15 cellular contexts compared by ENCODE assay signal in genomic region chr5:39137391-39138181, GRCh38.
DNase-seq lines count a peak whose midpoint lies in the region; ATAC-seq and TF ChIP-seq lines count a peak whose summit lies in the region.
"Had no signal": no experiment of that assay in that cellular context is flagged by ENCODE, and none has a peak within 500 bp of the region (broad histone marks: within the 10 kb centered on the region; RNA-seq: fewer than 3 reads in every experiment).

No MANE protein-coding gene starts in this region.

- H3K27ac Mint-ChIP-seq in effector memory CD8-positive, alpha-beta T cell = peak overlapping the region; percentile 10 to 89
- peak overlapping the region; percentile 57 for H3K27ac Mint-ChIP-seq in stimulated activated naive CD8-positive, alpha-beta T cell treated with anti-CD3 and anti-CD28 coated beads, Interleukin-15, Interleukin-2, amounts not matched to agents 100 ng/mL and 50 ng/mL, for 24 hours
- H3K27ac Mint-ChIP-seq: memory B cell had no signal

- H3K36me3 Mint-ChIP-seq in effector memory CD8-positive, alpha-beta T cell (ENCODE audit: insufficient read depth) = peaks cover 62% of the 10 kb centered on the region
- peaks cover 38% of the 10 kb centered on the region for H3K36me3 Mint-ChIP-seq in stimulated activated naive CD8-positive, alpha-beta T cell treated with anti-CD3 and anti-CD28 coated beads, Interleukin-15, Interleukin-2, amounts not matched to agents 100 ng/mL and 50 ng/mL, for 24 hours (ENCODE audit: low read depth)

- ATAC-seq in heart left ventricle (no peak), HG02759 (IDR thresholded peaks at IDR 0.05; ENCODE audit: unreplicated experiment) (no peak)
- ATAC-seq in effector memory CD8-positive, alpha-beta T cell (replicated peaks) = no peak
- ATAC-seq: GM12878 had no signal

- H3K27me3 Mint-ChIP-seq in effector memory CD8-positive, alpha-beta T cell = no peaks in the 10 kb centered on the region
- H3K27me3 Mint-ChIP-seq in stimulated activated naive CD8-positive, alpha-beta T cell treated with anti-CD3 and anti-CD28 coated beads, Interleukin-15, Interleukin-2, amounts not matched to agents 100 ng/mL and 50 ng/mL, for 24 hours = no peaks in the 10 kb centered on the region
- H3K27me3 Mint-ChIP-seq: memory B cell had no signal

- intact Hi-C loops in heart left ventricle (cut with DNase I) = no loop called here

- no peak overlapping the region for H3K4me3 Mint-ChIP-seq in effector memory CD8-positive, alpha-beta T cell
- no peak overlapping the region for H3K4me3 Mint-ChIP-seq in stimulated activated naive CD8-positive, alpha-beta T cell treated with anti-CD3 and anti-CD28 coated beads, Interleukin-15, Interleukin-2, amounts not matched to agents 100 ng/mL and 50 ng/mL, for 24 hours
- H3K4me3 Mint-ChIP-seq: memory B cell had no signal

- no peak for TF ChIP-seq POLR2A in heart left ventricle (IDR thresholded peaks at IDR 0.05)

- peaks cover 0 to 29% of the 10 kb centered on the region in 2 donors for H3K4me1 Mint-ChIP-seq in effector memory CD8-positive, alpha-beta T cell (ENCODE audit: low read depth in 2 of 2)
- peaks cover 27% of the 10 kb centered on the region for H3K4me1 Mint-ChIP-seq in stimulated activated naive CD8-positive, alpha-beta T cell treated with anti-CD3 and anti-CD28 coated beads, Interleukin-15, Interleukin-2, amounts not matched to agents 100 ng/mL and 50 ng/mL, for 24 hours (ENCODE audit: low read depth)
- H3K4me1 Mint-ChIP-seq: memory B cell had no signal

- H3K4me1 ChIP-seq in cardiac muscle cell (ENCODE audit: low read depth) = no peaks in the 10 kb centered on the region
- peaks cover 0 to 5% (median 0%) of the 10 kb centered on the region in 12 donors for H3K4me1 ChIP-seq in heart left ventricle
- H3K4me1 ChIP-seq: tibial artery had no signal

- peak in 1 of 2 donors; percentile 4 for DNase-seq in cardiac muscle cell (ENCODE audit: low read depth in 1 of 2, low spot score in 1 of 2)
- no peak for DNase-seq in heart left ventricle
- DNase-seq in NCI-H69 (lab: John Stamatoyannopoulos, UW) = peak; percentile 3
- no peak for DNase-seq in effector memory CD8-positive, alpha-beta T cell
- no peak for DNase-seq in HCEC 1CT
- DNase-seq in NCI-H1436 treated with DMSO at 0.1 percent for 48 hours (lab: John Stamatoyannopoulos, UW) = no peak
- DNase-seq: dorsolateral prefrontal cortex, head of caudate nucleus, retina, tibial artery had no signal

- H3K36me3 ChIP-seq in cardiac muscle cell = no peaks in the 10 kb centered on the region
- peaks cover 0 to 82% (median 0%) of the 10 kb centered on the region in 9 donors for H3K36me3 ChIP-seq in heart left ventricle
- H3K36me3 ChIP-seq: tibial artery had no signal

- H3K9me3 ChIP-seq in cardiac muscle cell (ENCODE audit: low read depth) (no peaks in the 10 kb centered on the region), heart left ventricle (no peaks in the 10 kb centered on the region)
- H3K9me3 ChIP-seq: tibial artery had no signal

- H3K27me3 ChIP-seq in cardiac muscle cell (no peaks in the 10 kb centered on the region), heart left ventricle (no peaks in the 10 kb centered on the region)
- H3K27me3 ChIP-seq: dorsolateral prefrontal cortex, tibial artery had no signal

- H3K4me3 ChIP-seq in cardiac muscle cell = no peak overlapping the region
- no peak overlapping the region for H3K4me3 ChIP-seq in heart left ventricle
- H3K4me3 ChIP-seq: dorsolateral prefrontal cortex, GM12878, tibial artery had no signal

- no peaks in the 10 kb centered on the region for H3K9me3 Mint-ChIP-seq in effector memory CD8-positive, alpha-beta T cell
- no peaks in the 10 kb centered on the region for H3K9me3 Mint-ChIP-seq in stimulated activated naive CD8-positive, alpha-beta T cell treated with anti-CD3 and anti-CD28 coated beads, Interleukin-15, Interleukin-2, amounts not matched to agents 100 ng/mL and 50 ng/mL, for 24 hours
- H3K9me3 Mint-ChIP-seq: memory B cell had no signal

- WGBS in heart left ventricle, 4 donors = 65 to 70% (median 67%) methylated on average over 7 of the region's 7 CpGs

- TF ChIP-seq CTCF in cardiac muscle cell (IDR thresholded peaks at IDR 0.05; ENCODE audit: low read depth, low read length) (peak; percentile 13), heart left ventricle (IDR thresholded peaks at IDR 0.05) (no peak)

- H3K27ac ChIP-seq in cardiac muscle cell = no peak overlapping the region
- no peak overlapping the region for H3K27ac ChIP-seq in heart left ventricle
- H3K27ac ChIP-seq: RWPE1, tibial artery had no signal
